Comparison of ENCODE assay signal across 14 cellular contexts in the genomic region with DNA sequence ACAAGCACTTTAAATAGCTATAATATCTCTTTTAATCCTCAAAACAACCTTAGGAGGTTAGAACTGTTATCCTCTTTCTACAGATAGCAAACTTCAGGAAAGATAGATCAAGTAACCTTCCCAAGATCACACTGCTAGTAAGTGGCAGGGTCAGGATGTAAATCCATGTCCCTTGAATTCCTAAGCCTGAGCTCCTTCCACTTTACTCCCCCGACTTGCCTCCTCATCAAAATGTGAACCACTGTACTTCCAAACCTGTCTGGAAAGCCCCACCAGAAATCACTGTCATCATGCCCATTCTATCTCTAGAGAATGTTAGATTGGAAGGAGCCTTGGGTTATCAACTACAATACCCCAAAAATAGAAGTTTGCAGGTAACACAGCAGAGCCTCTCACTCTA.
"Had no signal": no experiment of that assay in that cellular context is flagged by ENCODE, and none has a peak within 500 bp of the region (broad histone marks: within the 10 kb centered on the region; RNA-seq: fewer than 3 reads in every experiment).

No MANE protein-coding gene starts in this region.

- H3K9me3 ChIP-seq: body of pancreas, left lung, ovary, prostate gland, tibial nerve had no signal

- H3K4me3 ChIP-seq: body of pancreas, cardiac muscle cell, left lung, lung, ovary, prostate gland, tibial nerve had no signal

- H3K27ac ChIP-seq: body of pancreas, cardiac muscle cell, left lung, ovary, prostate gland, tibial nerve, WERI-Rb-1 had no signal

- H3K36me3 ChIP-seq: cardiac muscle cell, left lung, ovary, prostate gland had no signal

- H3K27me3 ChIP-seq: body of pancreas, cardiac muscle cell, foreskin keratinocyte, left lung, ovary, tibial nerve had no signal

- ATAC-seq: body of pancreas; left lung; naive thymus-derived CD8-positive, alpha-beta T cell had no signal

- DNase-seq: activated CD4-positive, CD25-positive, alpha-beta regulatory T cell treated with anti-CD3 and anti-CD28 coated beads, Interleukin-2, amount 50 U/mL, for 72 hours; activated gamma-delta T cell treated with Interleukin-2 at 50 U/mL for 16 hours; anterior cingulate cortex; body of pancreas; foreskin keratinocyte; left lung; ovary; stimulated activated CD4-positive, alpha-beta T cell treated with anti-CD3 and anti-CD28 coated beads, Interleukin-4, amount 100 ng/mL, for 24 hours; WERI-Rb-1 had no signal

- H3K4me1 ChIP-seq: body of pancreas, left lung, prostate gland had no signal
